Comparison of ENCODE assay signal across 1 cellular context in genomic region chr19:48353682-48354081, GRCh38.
A peak's percentile ranks its signal among the peaks of the same experiment; 100 is the strongest.
TF ChIP-seq lines count a peak whose summit lies in the region.

No MANE protein-coding gene starts in this region.

TF ChIP-seq in A549, 52 proteins besides CTCF, POLR2A, EP300 and RAD21:
- 0 out of 2 replicates have a peak, but pooled peaks have one; percentile 13 for TF ChIP-seq FOSL2 (IDR thresholded peaks at IDR 0.05)
- peak; percentile 48 for TF ChIP-seq FOSL2 (CRISPR knock-in tag; IDR thresholded peaks at IDR 0.05)
- TF ChIP-seq RNF2 (IDR thresholded peaks at IDR 0.05; ENCODE audit: borderline replicate concordance, low read depth) = no peak
